ENCODE assay signal across 9 cellular contexts in genomic region chr1:234656981-234657651, GRCh38. TPM values are rescaled to one million over a fixed set of nuclear protein-coding genes. Genes with fewer than 3 reads are reported as not detected.
DNase-seq lines count a peak whose midpoint lies in the region; TF ChIP-seq lines count a peak whose summit lies in the region.
"Had no signal": no experiment of that assay in that cellular context is flagged by ENCODE, and none has a peak within 500 bp of the region (broad histone marks: within the 10 kb centered on the region; RNA-seq: fewer than 3 reads in every experiment).

No MANE protein-coding gene starts in this region.

- TF ChIP-seq CTCF in Calu3 (IDR thresholded peaks at IDR 0.05; ENCODE audit: unreplicated experiment) (peak; percentile 7), fibroblast of villous mesenchyme (IDR thresholded peaks at IDR 0.05; ENCODE audit: insufficient read depth, low read depth, low read length) (peak; percentile 8)

- DNase-seq in Calu3 (peak; percentile 51), HCEC 1CT (peak; percentile 100), SKM-1 (lab: John Stamatoyannopoulos, UW; ENCODE audit: unreplicated experiment) (peak; percentile 93), fibroblast of villous mesenchyme (ENCODE audit: low read depth) (peak; percentile 84), skeletal muscle cell (ENCODE audit: low read depth) (peak; percentile 96), DMS79 treated with DMSO at 0.1 percent for 48 hours (lab: John Stamatoyannopoulos, UW) (no peak), mesenteric fat pad (ENCODE audit: low spot score) (no peak), NCI-H2196 treated with DMSO at 0.1 percent for 48 hours (lab: John Stamatoyannopoulos, UW; ENCODE audit: unreplicated experiment) (no peak)

- H3K36me3 Mint-ChIP-seq in Calu3 (ENCODE audit: insufficient read depth, unreplicated experiment), result no peaks in the 10 kb centered on the region

- CTCF ChIA-PET in Calu3 (lab: Charles Lee), result interaction anchor here (0.6 to 2.0 kb wide), 9 partner anchors 9 to 427 kb away, joined by 3 to 10 read pairs (median 4); no protein-coding TSS in a partner anchor

- no peaks in the 10 kb centered on the region for H3K27me3 Mint-ChIP-seq in Calu3 (ENCODE audit: unreplicated experiment)

- H3K9me3 Mint-ChIP-seq in Calu3 (ENCODE audit: low read depth, unreplicated experiment), result peaks cover 3% of the 10 kb centered on the region

- peak overlapping the region; percentile 1 for H3K4me3 Mint-ChIP-seq in Calu3 (ENCODE audit: low read depth, unreplicated experiment)

- H3K4me3 ChIP-seq in fibroblast of villous mesenchyme (ENCODE audit: low read depth, low read length), result no peak overlapping the region
- H3K4me3 ChIP-seq in skeletal muscle cell (ENCODE audit: low read depth, low read length), result no peak overlapping the region
- H3K4me3 ChIP-seq: SK-N-MC had no signal

- H3K27ac Mint-ChIP-seq in Calu3 (ENCODE audit: unreplicated experiment), result peak overlapping the region; percentile 40

- intact Hi-C loops in Calu3 (cut with micrococcal nuclease; ENCODE audit: unreplicated experiment), result no loop called here

- H3K4me1 Mint-ChIP-seq in Calu3 (ENCODE audit: low read depth, unreplicated experiment), result peaks cover 56% of the 10 kb centered on the region

- no TSS peak for BruUV-seq in Calu3 (replicated peaks; lab: Mats Ljungman, UMichigan)

RNA-seq across cellular contexts. Expression of gene IRF2BP2, which starts 47.1 kb away (rescaled TPM):
- total RNA-seq in Calu3 (2022) (192 and 196 TPM in 2 replicates), fibroblast of villous mesenchyme (53.1 and 60.9 TPM in 2 replicates), mesenteric fat pad (108 TPM)

Comparison
In these comparisons a context has a peak if more than half of its experiments do, and no peak if none do; other contexts are left out.
1. DNase-seq: peak in Calu3 (single experiment), HCEC 1CT (single experiment), SKM-1 (single experiment), fibroblast of villous mesenchyme (single experiment) and skeletal muscle cell (single experiment); none in DMS79 treated with DMSO at 0.1 percent for 48 hours (single experiment), mesenteric fat pad (single experiment) and NCI-H2196 treated with DMSO at 0.1 percent for 48 hours (single experiment).